In the genomic region with DNA sequence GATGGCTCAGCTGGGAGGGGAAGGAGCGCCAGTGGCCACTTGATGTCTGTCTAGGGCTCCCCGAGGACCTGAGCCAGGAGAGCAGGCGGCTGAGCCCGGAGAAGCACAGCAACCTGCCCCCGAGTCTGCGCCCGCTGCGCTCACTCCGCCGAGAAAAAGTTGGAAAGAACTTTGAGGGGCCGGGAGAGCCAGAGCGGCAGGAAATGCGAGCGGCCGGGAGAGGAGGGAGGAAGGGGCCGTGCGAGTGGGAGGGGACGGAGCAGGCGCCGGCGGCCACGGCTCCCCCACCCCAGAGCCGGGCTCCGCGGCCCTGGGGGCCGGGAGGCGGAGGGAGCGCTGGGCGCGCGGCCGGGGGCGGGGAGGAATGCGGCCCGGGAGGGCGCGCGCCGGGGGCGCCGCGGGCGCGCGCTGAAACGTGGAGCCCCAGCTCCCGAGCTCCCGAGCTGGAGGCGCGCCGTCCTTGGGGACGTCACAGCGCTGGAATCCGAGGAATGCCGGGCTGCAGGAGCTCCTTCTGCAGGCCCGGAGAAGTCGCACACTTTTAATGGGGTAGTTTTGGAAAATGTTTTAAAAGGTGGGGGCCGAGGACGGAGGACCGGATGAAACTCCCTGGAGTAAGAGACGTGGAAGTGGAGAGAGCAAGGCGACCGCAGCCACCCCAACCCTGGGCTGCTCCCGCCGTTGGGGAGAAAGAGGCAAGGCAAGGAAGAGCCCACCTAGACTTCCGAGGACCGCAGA, we compare ENCODE assay signal across 8 cellular contexts. TPM values are rescaled to one million over a fixed set of nuclear protein-coding genes. Genes with fewer than 3 reads are reported as not detected.
DNase-seq lines count a peak whose midpoint lies in the region; ATAC-seq and TF ChIP-seq lines count a peak whose summit lies in the region.

A gene (minus strand): TSS at position 167 of the 738 bp plus-strand sequence. CDS start 86,799 bp downstream, outside the sequence.

- H3K36me3 ChIP-seq in BE2C, result no peaks in the 10 kb centered on the region

- peaks cover 66% of the 10 kb centered on the region for H3K27me3 ChIP-seq in BE2C

- H3K4me3 Mint-ChIP-seq in activated naive CD8-positive, alpha-beta T cell treated with anti-CD3 and anti-CD28 coated beads for 36 hours, result peak within 1 kb of the TSS; percentile 78
- H3K4me3 Mint-ChIP-seq in neural crest cell, result peak within 1 kb of the TSS; percentile 94

- H3K27ac Mint-ChIP-seq in activated naive CD8-positive, alpha-beta T cell treated with anti-CD3 and anti-CD28 coated beads for 36 hours, result no peak within 1 kb of the TSS
- H3K27ac Mint-ChIP-seq in neural crest cell (ENCODE audit: unreplicated experiment), result peak within 1 kb of the TSS; percentile 98

- peaks cover 58% of the 10 kb centered on the region for H3K27me3 Mint-ChIP-seq in activated naive CD8-positive, alpha-beta T cell treated with anti-CD3 and anti-CD28 coated beads for 36 hours
- H3K27me3 Mint-ChIP-seq in neural crest cell (ENCODE audit: low read depth), result no peaks in the 10 kb centered on the region

- DNase-seq in BE2C (peak; percentile 48), NB4 (ENCODE audit: low read depth) (peak; percentile 55), glomerular endothelial cell (ENCODE audit: extremely low read depth, low read depth, low spot score) (no peak), neural crest cell (ENCODE audit: low read depth, low spot score) (peak; percentile 75), KG1 (lab: John Stamatoyannopoulos, UW) (no peak)
- peak; percentile 11 for DNase-seq in activated naive CD8-positive, alpha-beta T cell treated with anti-CD3 and anti-CD28 coated beads for 36 hours

- ATAC-seq in GM18907 (IDR thresholded peaks at IDR 0.05; ENCODE audit: unreplicated experiment), result peak; percentile 57
- no peak for ATAC-seq in GM18517 (IDR thresholded peaks at IDR 0.05; ENCODE audit: unreplicated experiment)

- no peaks in the 10 kb centered on the region for H3K4me1 ChIP-seq in BE2C

- TF ChIP-seq POLR2A in NB4 (IDR thresholded peaks at IDR 0.05; ENCODE audit: extremely low read depth, insufficient read length), result no peak

- H3K9me3 Mint-ChIP-seq in activated naive CD8-positive, alpha-beta T cell treated with anti-CD3 and anti-CD28 coated beads for 36 hours, result no peaks in the 10 kb centered on the region
- H3K9me3 Mint-ChIP-seq in neural crest cell, result no peaks in the 10 kb centered on the region

- H3K9me3 ChIP-seq in BE2C, result no peaks in the 10 kb centered on the region; the same call in none of the 2 replicates

- no peaks in the 10 kb centered on the region for H3K36me3 Mint-ChIP-seq in activated naive CD8-positive, alpha-beta T cell treated with anti-CD3 and anti-CD28 coated beads for 36 hours
- H3K36me3 Mint-ChIP-seq in neural crest cell (ENCODE audit: low read depth), result no peaks in the 10 kb centered on the region

- TF ChIP-seq CTCF in BE2C (IDR thresholded peaks at IDR 0.05; ENCODE audit: low read depth, low read length) (no peak), NB4 (IDR thresholded peaks at IDR 0.05; ENCODE audit: low read depth, low read length) (no peak), neural crest cell (conservative IDR thresholded peaks at IDR 0.05) (peak; percentile 51)

- H3K4me3 ChIP-seq in BE2C (ENCODE audit: low read depth, low read length) (peak within 1 kb of the TSS; percentile 57), NB4 (ENCODE audit: low read depth, low read length) (peak within 1 kb of the TSS; percentile 52)

- peaks cover 3% of the 10 kb centered on the region for H3K4me1 Mint-ChIP-seq in activated naive CD8-positive, alpha-beta T cell treated with anti-CD3 and anti-CD28 coated beads for 36 hours
- H3K4me1 Mint-ChIP-seq in neural crest cell, result peaks cover 53% of the 10 kb centered on the region

RNA-seq across cellular contexts. Expression of the gene that starts here (rescaled TPM):
- polyA plus RNA-seq in BE2C (2012; ENCODE audit: insufficient read depth, insufficient read length, low read depth), result 1.0 TPM
- 1 to 10 TPM in 1 of 2 experiments, under 1 TPM in 1; 0.92 to 1.3 TPM for total RNA-seq in activated naive CD8-positive, alpha-beta T cell treated with anti-CD3 and anti-CD28 coated beads for 36 hours
- total RNA-seq in glomerular endothelial cell, result 77.6 and 81.7 TPM in 2 replicates
- total RNA-seq in neural crest cell, result 21.4 and 26.4 TPM in 2 replicates

Comparison
In these comparisons a context has a peak if more than half of its experiments do, and no peak if none do; other contexts are left out.
1. DNase-seq: peak in BE2C (single experiment), NB4 (single experiment), activated naive CD8-positive, alpha-beta T cell treated with anti-CD3 and anti-CD28 coated beads for 36 hours (single experiment) and neural crest cell (single experiment); none in glomerular endothelial cell (single experiment) and KG1 (single experiment).